ENCODE assay signal across 10 cellular contexts in the genomic region with DNA sequence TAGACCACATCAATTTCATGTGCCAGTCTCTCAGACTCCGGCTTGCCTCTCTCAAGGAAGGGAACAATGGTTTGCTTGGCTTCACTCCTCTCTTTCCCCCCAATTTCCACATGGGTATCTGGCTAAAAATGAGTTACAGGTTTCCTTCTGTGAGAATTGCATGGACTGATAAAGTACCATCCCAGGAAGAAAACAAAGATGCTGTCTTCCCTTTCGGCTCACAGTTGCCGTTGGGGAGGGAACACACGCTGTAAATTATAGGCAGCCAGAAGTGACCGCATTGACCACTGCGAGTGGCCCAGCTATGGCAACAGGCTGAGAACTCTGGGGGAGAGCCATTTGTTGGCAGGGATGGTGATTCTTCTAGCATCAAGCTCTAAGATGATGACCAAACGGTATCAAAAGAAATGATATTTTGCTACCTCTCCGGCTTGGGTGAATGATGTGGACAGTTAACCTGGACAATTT. TPM values are rescaled to one million over a fixed set of nuclear protein-coding genes. Genes with fewer than 3 reads are reported as not detected.
A peak's percentile ranks its signal among the peaks of the same experiment; 100 is the strongest.
DNase-seq lines count a peak whose midpoint lies in the region; ATAC-seq, FAIRE-seq and TF ChIP-seq lines count a peak whose summit lies in the region.
"Had no signal": no experiment of that assay in that cellular context is flagged by ENCODE, and none has a peak within 500 bp of the region (broad histone marks: within the 10 kb centered on the region; RNA-seq: fewer than 3 reads in every experiment).

No MANE protein-coding gene starts in this region.

- ATAC-seq in activated CD8-positive, alpha-beta memory T cell treated with anti-CD3 and anti-CD28 coated beads, Interleukin-2, amount 10 ng/mL, durations not matched to agents 7 days and 5 days = no peak
- ATAC-seq in stimulated activated memory B cell treated with anti-CD40 and anti-IgM and Interleukin-4, amounts not matched to agents 10 μg/mL and 1 μg/mL and 100 μg/mL, for 72 hours = no peak
- ATAC-seq in HG03175 (IDR thresholded peaks at IDR 0.05; ENCODE audit: unreplicated experiment) = no peak

- intact Hi-C loops in dorsolateral prefrontal cortex (cut with DNase I) = no loop called here

- H3K36me3 Mint-ChIP-seq in activated CD8-positive, alpha-beta memory T cell treated with anti-CD3 and anti-CD28 coated beads, Interleukin-2, amount 10 ng/mL, durations not matched to agents 7 days and 5 days = peaks cover 23% of the 10 kb centered on the region
- peaks cover 15% of the 10 kb centered on the region for H3K36me3 Mint-ChIP-seq in stimulated activated memory B cell treated with anti-CD40 and anti-IgM and Interleukin-4, amounts not matched to agents 10 μg/mL and 1 μg/mL and 100 μg/mL, for 72 hours

- H3K36me3 ChIP-seq in duodenal mucosa (ENCODE audit: control insufficient read depth in 1 of 2, insufficient read depth in 2 of 2, low read length in 2 of 2) = no peaks in the 10 kb centered on the region
- H3K36me3 ChIP-seq: prostate gland had no signal

- TF ChIP-seq CTCF in dorsolateral prefrontal cortex (IDR thresholded peaks at IDR 0.05 in 54 of 56, conservative IDR thresholded peaks at IDR 0.05 in 2 of 56; ENCODE audit: low read depth in 1 of 56, partially characterized antibody in 56 of 56) = no peak

- no peaks in the 10 kb centered on the region for H3K9me3 Mint-ChIP-seq in activated CD8-positive, alpha-beta memory T cell treated with anti-CD3 and anti-CD28 coated beads, Interleukin-2, amount 10 ng/mL, durations not matched to agents 7 days and 5 days (ENCODE audit: low read depth)
- no peaks in the 10 kb centered on the region for H3K9me3 Mint-ChIP-seq in stimulated activated memory B cell treated with anti-CD40 and anti-IgM and Interleukin-4, amounts not matched to agents 10 μg/mL and 1 μg/mL and 100 μg/mL, for 72 hours

- H3K27ac ChIP-seq in duodenal mucosa (ENCODE audit: low read depth, low read length) (no peak overlapping the region), dorsolateral prefrontal cortex (peak overlapping the region in 1 of 59 donors; percentile 35)
- H3K27ac ChIP-seq: prostate gland had no signal

- peak overlapping the region; percentile 88 for H3K4me3 Mint-ChIP-seq in activated CD8-positive, alpha-beta memory T cell treated with anti-CD3 and anti-CD28 coated beads, Interleukin-2, amount 10 ng/mL, durations not matched to agents 7 days and 5 days
- peak overlapping the region; percentile 84 for H3K4me3 Mint-ChIP-seq in stimulated activated memory B cell treated with anti-CD40 and anti-IgM and Interleukin-4, amounts not matched to agents 10 μg/mL and 1 μg/mL and 100 μg/mL, for 72 hours

- H3K4me1 Mint-ChIP-seq in activated CD8-positive, alpha-beta memory T cell treated with anti-CD3 and anti-CD28 coated beads, Interleukin-2, amount 10 ng/mL, durations not matched to agents 7 days and 5 days = peaks cover 94% of the 10 kb centered on the region
- peaks cover 82% of the 10 kb centered on the region for H3K4me1 Mint-ChIP-seq in stimulated activated memory B cell treated with anti-CD40 and anti-IgM and Interleukin-4, amounts not matched to agents 10 μg/mL and 1 μg/mL and 100 μg/mL, for 72 hours

- H3K4me3 ChIP-seq in duodenal mucosa (ENCODE audit: low read depth in 1 of 2, low read length in 2 of 2) = peak overlapping the region; percentile 53 to 56
- H3K4me3 ChIP-seq in dorsolateral prefrontal cortex = peak overlapping the region in 8 of 59 donors; percentile 5 to 50 (median 25)
- H3K4me3 ChIP-seq: prostate gland had no signal

- no peak for FAIRE-seq in RCC 7860 (lab: Jason Lieb, UNC)

- H3K4me1 ChIP-seq in duodenal mucosa (ENCODE audit: control insufficient read depth in 1 of 2, insufficient read depth in 2 of 2, low read length in 2 of 2) = peaks cover 44 to 54% of the 10 kb centered on the region in 2 donors

- no peaks in the 10 kb centered on the region for H3K9me3 ChIP-seq in duodenal mucosa (ENCODE audit: control insufficient read depth in 1 of 2, low read length in 2 of 2)
- H3K9me3 ChIP-seq: prostate gland had no signal

- DNase-seq in activated CD8-positive, alpha-beta memory T cell treated with anti-CD3 and anti-CD28 coated beads, Interleukin-2, amount 10 ng/mL, durations not matched to agents 7 days and 5 days = peak; percentile 72
- DNase-seq in activated CD8-positive, alpha-beta memory T cell treated with anti-CD3 and anti-CD28 coated beads, Interleukin-2, amount 50 U/mL, for 4 hours = no peak
- DNase-seq in RCC 7860 (ENCODE audit: low spot score) = peak; percentile 35
- no peak for DNase-seq in dorsolateral prefrontal cortex
- no peak for DNase-seq in iPS-NIHi7 (ENCODE audit: extremely low spot score)
- DNase-seq: NCI-H1436 had no signal

- peak overlapping the region in 1 of 2 donors; percentile 62 for H3K9ac ChIP-seq in duodenal mucosa (ENCODE audit: low read depth in 1 of 2, low read length in 2 of 2)

- peaks cover 3% of the 10 kb centered on the region for H3K27me3 Mint-ChIP-seq in activated CD8-positive, alpha-beta memory T cell treated with anti-CD3 and anti-CD28 coated beads, Interleukin-2, amount 10 ng/mL, durations not matched to agents 7 days and 5 days
- H3K27me3 Mint-ChIP-seq in stimulated activated memory B cell treated with anti-CD40 and anti-IgM and Interleukin-4, amounts not matched to agents 10 μg/mL and 1 μg/mL and 100 μg/mL, for 72 hours = no peaks in the 10 kb centered on the region

- H3K27ac Mint-ChIP-seq in activated CD8-positive, alpha-beta memory T cell treated with anti-CD3 and anti-CD28 coated beads, Interleukin-2, amount 10 ng/mL, durations not matched to agents 7 days and 5 days = peak overlapping the region; percentile 96
- H3K27ac Mint-ChIP-seq in stimulated activated memory B cell treated with anti-CD40 and anti-IgM and Interleukin-4, amounts not matched to agents 10 μg/mL and 1 μg/mL and 100 μg/mL, for 72 hours = peak overlapping the region; percentile 99

- CTCF ChIA-PET in activated CD8-positive, alpha-beta memory T cell treated with anti-CD3 and anti-CD28 coated beads, Interleukin-2, amount 10 ng/mL, durations not matched to agents 7 days and 5 days (lab: Charles Lee) = interaction anchor here (0.9 to 12.3 kb wide), 10 partner anchors 7 to 155 kb away, joined by 3 to 128 read pairs (median 16); no protein-coding TSS in a partner anchor

- H3K27me3 ChIP-seq in duodenal mucosa (ENCODE audit: control insufficient read depth in 1 of 2, insufficient read depth in 2 of 2, low read length in 2 of 2) = peaks cover 0 to 3% of the 10 kb centered on the region in 2 donors
- H3K27me3 ChIP-seq in dorsolateral prefrontal cortex = peaks cover 0 to 42% (median 8%) of the 10 kb centered on the region in 45 donors

RNA-seq across cellular contexts. Expression of a gene that starts 2.8 kb away (rescaled TPM):
- total RNA-seq in activated CD8-positive, alpha-beta memory T cell treated with anti-CD3 and anti-CD28 coated beads, Interleukin-2, amount 10 ng/mL, durations not matched to agents 7 days and 5 days = 10 to 100 TPM; 23.3 to 35.3 TPM
- total RNA-seq in dorsolateral prefrontal cortex = 10 to 100 TPM in 53 of 120 experiments, 1 to 10 TPM in 67; 1.7 to 24.9 (median 8.8) TPM

Comparison
In these comparisons a context has a peak if more than half of its experiments do, and no peak if none do; other contexts are left out.
1. DNase-seq: peak in activated CD8-positive, alpha-beta memory T cell treated with anti-CD3 and anti-CD28 coated beads, Interleukin-2, amount 10 ng/mL, durations not matched to agents 7 days and 5 days (single experiment) and RCC 7860 (single experiment); none in activated CD8-positive, alpha-beta memory T cell treated with anti-CD3 and anti-CD28 coated beads, Interleukin-2, amount 50 U/mL, for 4 hours (single experiment), dorsolateral prefrontal cortex (0 of 10) and iPS-NIHi7 (single experiment).